Comparison of ENCODE assay signal across 26 cellular contexts in genomic region chr2:51232026-51232425, GRCh38.
"Had no signal": no experiment of that assay in that cellular context is flagged by ENCODE, and none has a peak within 500 bp of the region (broad histone marks: within the 10 kb centered on the region; RNA-seq: fewer than 3 reads in every experiment).

No MANE protein-coding gene starts in this region.

- H2AFZ ChIP-seq: neural progenitor cell, parathyroid adenoma had no signal

- H3K4me3 ChIP-seq: left lung, lower lobe of right lung, neural progenitor cell, psoas muscle, right lobe of liver, suprapubic skin, thoracic aorta, tibial artery, upper lobe of right lung had no signal

- H3K79me2 ChIP-seq: parathyroid adenoma had no signal

- H3K36me3 ChIP-seq: left lung, lower lobe of right lung, neural progenitor cell, neutrophil, right lobe of liver, suprapubic skin, thoracic aorta, tibial artery, upper lobe of right lung had no signal

- H3K36me3 Mint-ChIP-seq: naive thymus-derived CD8-positive, alpha-beta T cell; neural progenitor cell; stimulated activated effector memory CD8-positive, alpha-beta T cell treated with anti-CD3 and anti-CD28 coated beads, Interleukin-12 subunit alpha, Interleukin-12 subunit beta, amount 100 ng/mL, for 72 hours had no signal

- H3K9me3 ChIP-seq: neutrophil, psoas muscle, right lobe of liver, suprapubic skin, thoracic aorta, tibial artery, upper lobe of right lung had no signal

- H3K4me1 Mint-ChIP-seq: immature natural killer cell; naive thymus-derived CD8-positive, alpha-beta T cell; neural progenitor cell; stimulated activated effector memory CD8-positive, alpha-beta T cell treated with anti-CD3 and anti-CD28 coated beads, Interleukin-12 subunit alpha, Interleukin-12 subunit beta, amount 100 ng/mL, for 72 hours had no signal

- H3K27ac ChIP-seq: left lung, lower lobe of right lung, neural progenitor cell, neutrophil, parathyroid adenoma, psoas muscle, right lobe of liver, suprapubic skin, thoracic aorta, tibial artery, upper lobe of right lung had no signal

- H3K4me2 ChIP-seq: neural progenitor cell had no signal

- DNase-seq: hypothalamus; immature natural killer cell; kidney; left colon; left lung; lower lobe of right lung; mammary epithelial cell; naive thymus-derived CD8-positive, alpha-beta T cell; nephron progenitor cell; occipital lobe; psoas muscle; right lobe of liver; stimulated activated CD4-positive, alpha-beta T cell treated with anti-CD3 and anti-CD28 coated beads, Interleukin-4, amount 100 ng/mL, for 24 hours; stimulated activated naive CD4-positive, alpha-beta T cell; tibial artery; trophoblast cell; upper lobe of right lung had no signal

- H3K27ac Mint-ChIP-seq: immature natural killer cell; naive thymus-derived CD8-positive, alpha-beta T cell; nephron progenitor cell; neural progenitor cell; stimulated activated effector memory CD8-positive, alpha-beta T cell treated with anti-CD3 and anti-CD28 coated beads, Interleukin-12 subunit alpha, Interleukin-12 subunit beta, amount 100 ng/mL, for 72 hours; stimulated activated naive CD8-positive, alpha-beta T cell treated with anti-CD3 and anti-CD28 coated beads, Interleukin-15, Interleukin-2, amounts not matched to agents 100 ng/mL and 50 ng/mL, for 24 hours had no signal

- H3K4me3 Mint-ChIP-seq: immature natural killer cell; naive thymus-derived CD8-positive, alpha-beta T cell; nephron progenitor cell; neural progenitor cell; stimulated activated effector memory CD8-positive, alpha-beta T cell treated with anti-CD3 and anti-CD28 coated beads, Interleukin-12 subunit alpha, Interleukin-12 subunit beta, amount 100 ng/mL, for 72 hours; stimulated activated naive CD8-positive, alpha-beta T cell treated with anti-CD3 and anti-CD28 coated beads, Interleukin-15, Interleukin-2, amounts not matched to agents 100 ng/mL and 50 ng/mL, for 24 hours had no signal

- H3K27me3 Mint-ChIP-seq: naive thymus-derived CD8-positive, alpha-beta T cell; stimulated activated naive CD8-positive, alpha-beta T cell treated with anti-CD3 and anti-CD28 coated beads, Interleukin-15, Interleukin-2, amounts not matched to agents 100 ng/mL and 50 ng/mL, for 24 hours had no signal

- FAIRE-seq: islet of Langerhans, kidney, urothelium cell line had no signal

- ATAC-seq: left colon; left lung; lower lobe of right lung; naive thymus-derived CD8-positive, alpha-beta T cell; psoas muscle; stimulated activated effector memory CD8-positive, alpha-beta T cell treated with anti-CD3 and anti-CD28 coated beads, Interleukin-12 subunit alpha, Interleukin-12 subunit beta, amount 100 ng/mL, for 72 hours; upper lobe of right lung had no signal

- H3K27me3 ChIP-seq: left lung, neural progenitor cell, neutrophil, right lobe of liver, suprapubic skin, tibial artery, upper lobe of right lung had no signal

- H3K4me1 ChIP-seq: left lung, lower lobe of right lung, neural progenitor cell, parathyroid adenoma, psoas muscle, right lobe of liver, suprapubic skin, tibial artery, upper lobe of right lung had no signal

- H3K9ac ChIP-seq: neural progenitor cell, parathyroid adenoma had no signal
